In the genomic region with DNA sequence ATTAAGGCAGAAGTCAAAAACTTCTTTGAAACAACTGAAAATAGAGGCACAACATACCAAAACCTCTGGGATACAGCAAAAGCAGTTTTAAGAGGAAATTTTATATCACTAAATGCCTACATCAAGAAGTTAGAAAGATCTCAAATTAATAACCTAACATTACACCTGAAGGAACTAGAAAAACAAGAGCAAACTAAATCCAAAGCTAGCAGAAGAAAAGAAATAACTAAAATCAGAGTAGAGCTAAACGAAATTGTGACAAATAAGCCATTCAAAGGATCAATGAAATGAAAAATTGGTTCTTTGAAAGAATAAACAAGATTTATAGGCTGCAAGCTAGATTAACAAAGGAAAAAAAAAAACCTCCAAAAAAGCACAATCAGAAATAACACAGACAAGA, we compare ENCODE assay signal across 33 cellular contexts. TPM values are rescaled to one million over a fixed set of nuclear protein-coding genes. Genes with fewer than 3 reads are reported as not detected.
DNase-seq lines count a peak whose midpoint lies in the region; ATAC-seq, FAIRE-seq and TF ChIP-seq lines count a peak whose summit lies in the region.
"Had no signal": no experiment of that assay in that cellular context is flagged by ENCODE, and none has a peak within 500 bp of the region (broad histone marks: within the 10 kb centered on the region; RNA-seq: fewer than 3 reads in every experiment).

No MANE protein-coding gene starts in this region.

- H3K36me3 ChIP-seq in HEK293 (ENCODE audit: control insufficient read depth in 2 of 2, insufficient read depth in 1 of 2, low read length in 2 of 2) = no peaks in the 10 kb centered on the region
- H3K36me3 ChIP-seq: BE2C; BLaER1; BLaER1 treated with 17β-estradiol and CSF1 and Interleukin-3, amounts not matched to agents 10 nM and 100 nM had no signal

- TF ChIP-seq POLR2A in A549 (IDR thresholded peaks at IDR 0.05; ENCODE audit: low read length) = no peak

- WGBS in A549 (ENCODE audit: missing lambda C conversion rate) = 0% methylated on average over 1 of the region's 1 CpG

- TF ChIP-seq RAD21 in A549 (conservative IDR thresholded peaks at IDR 0.05 in 1 of 2, IDR thresholded peaks at IDR 0.05 in 1 of 2) = no peak

- POLR2A ChIA-PET in A549 (lab: Yijun Ruan, JAX) (no interaction called here), HEK293 (lab: Yijun Ruan, JAX) (no interaction called here)

- ATAC-seq in A549 = no peak
- no peak for ATAC-seq in HG02970 (IDR thresholded peaks at IDR 0.05; ENCODE audit: low FRiP score, unreplicated experiment)
- ATAC-seq: CD8-positive, alpha-beta T cell had no signal

- H3K4me3 ChIP-seq in A549 = no peak overlapping the region
- H3K4me3 ChIP-seq in HEK293 (ENCODE audit: low read depth, low read length) = no peak overlapping the region
- H3K4me3 ChIP-seq: BLaER1; BLaER1 treated with 17β-estradiol and CSF1 and Interleukin-3, amounts not matched to agents 10 nM and 100 nM had no signal

- 0 out of 3 replicates have a peak, but pooled peaks cover 3% of the 10 kb centered on the region for H3K9me3 ChIP-seq in A549
- peaks cover 2% of the 10 kb centered on the region; the same call in 1 of the 2 replicates for H3K9me3 ChIP-seq in HEK293 (ENCODE audit: control insufficient read depth, insufficient read depth, low read depth, low read length)
- H3K9me3 ChIP-seq: BE2C, BLaER1, Caco-2 had no signal

- CTCF ChIA-PET in A549 (lab: Yijun Ruan, JAX) (interaction anchor here (0.9 to 1.0 kb wide), 2 partner anchors 126 to 188 kb away, joined by 3 read pairs; no protein-coding TSS in a partner anchor), HEK293 (lab: Yijun Ruan, JAX) (no interaction called here)

- H3K4me2 ChIP-seq in A549 = no peak overlapping the region
- H3K4me2 ChIP-seq: BLaER1; BLaER1 treated with 17β-estradiol and CSF1 and Interleukin-3, amounts not matched to agents 10 nM and 100 nM had no signal

- FAIRE-seq in A549 (lab: Jason Lieb, UNC) = peak; percentile 99
- FAIRE-seq: A204.1, D721Med had no signal

- H3K27ac ChIP-seq in A549 (no peak overlapping the region), HEK293 (ENCODE audit: extremely low read depth, low read depth, low read length) (no peak overlapping the region)
- H3K27ac ChIP-seq: 22Rv1; BLaER1; BLaER1 treated with 17β-estradiol and CSF1 and Interleukin-3, amounts not matched to agents 10 nM and 100 nM; C4-2B had no signal

- H3K4me1 ChIP-seq in A549 (no peaks in the 10 kb centered on the region), HEK293 (ENCODE audit: control insufficient read depth, insufficient read depth, low read length) (no peaks in the 10 kb centered on the region)
- H3K4me1 ChIP-seq: BE2C, BLaER1, Caco-2 had no signal

- DNase-seq in A549 (ENCODE audit: low read depth in 1 of 2, low spot score in 1 of 2) (no peak), T1000 (lab: John Stamatoyannopoulos, UW) (no peak)
- DNase-seq: 8988T; ACHN; AML-193; BE2C; C1 segment of cervical spinal cord; Caco-2; Calu3; CD4-positive, alpha-beta memory T cell; CD4-positive, alpha-beta T cell; CD4-positive, CD25-positive, alpha-beta regulatory T cell; CD8-positive, alpha-beta memory T cell; CD8-positive, alpha-beta T cell; COR-L47; DMS 273 treated with DMSO at 0.1 percent for 48 hours; DMS153; DMS53; DMS79; DMS79 treated with DMSO at 0.1 percent for 48 hours; DND-41; EL had no signal

- no peak for TF ChIP-seq EP300 in A549 (IDR thresholded peaks at IDR 0.05)

- TF ChIP-seq CTCF in A549 (IDR thresholded peaks at IDR 0.05) (no peak), HEK293 (tag by site-specific recombination; IDR thresholded peaks at IDR 0.05) (no peak)

TF ChIP-seq in A549, 52 proteins besides CTCF, POLR2A, EP300 and RAD21:
- TF ChIP-seq CBX8 (IDR thresholded peaks at IDR 0.05) (peak; percentile 87), RNF2 (IDR thresholded peaks at IDR 0.05; ENCODE audit: borderline replicate concordance, low read depth) (peak; percentile 95; the same call in 1 of the 2 replicates), BCL3 (IDR thresholded peaks at IDR 0.05) (no peak), ZFP36 (IDR thresholded peaks at IDR 0.05; ENCODE audit: borderline replicate concordance, partially characterized antibody) (peak; percentile 16), MYC (IDR thresholded peaks at IDR 0.05; ENCODE audit: borderline replicate concordance, low read length) (no peak), ZC3H11A (IDR thresholded peaks at IDR 0.05) (no peak)

TF ChIP-seq in HEK293, 187 proteins besides CTCF, POLR2A, EP300 and RAD21 (continues in another document):
- TF ChIP-seq ZNF354C (tag by site-specific recombination; IDR thresholded peaks at IDR 0.05; ENCODE audit: borderline replicate concordance, low read depth) (no peak), ZNF112 (tag by site-specific recombination; IDR thresholded peaks at IDR 0.05) (0 out of 2 replicates have a peak, but pooled peaks have one; percentile 11), ZNF473 (tag by site-specific recombination; IDR thresholded peaks at IDR 0.05) (no peak), ZNF518A (tag by site-specific recombination; conservative IDR thresholded peaks at IDR 0.05; ENCODE audit: low read depth) (no peak)

RNA-seq across cellular contexts. Expression of gene GPR42, which starts 2.5 kb away (rescaled TPM):
- polyA plus RNA-seq in A549 (2011; rRNA removed) (not detected in 2 replicates), A549 (2017; fragmentation: RNase III; extraction: RNeasy Plus Mini Kit Qiagen cat#74134 plus additional on column Dnase treatment) (not detected in 3 replicates)
- not detected in 2 replicates for polyA plus RNA-seq in A549 (2012; cell fraction: cytosol; rRNA removed)
- not detected in 2 replicates for polyA plus RNA-seq in A549 (2012; cell fraction: nucleus; rRNA removed)
- not detected in 2 replicates for polyA minus RNA-seq in A549 (2011; rRNA and poly(A)+ RNA removed)
- polyA plus RNA-seq: AG04450; BJ; CD4-positive, alpha-beta memory T cell; CD4-positive, CD25-positive, alpha-beta regulatory T cell; CD8-positive, alpha-beta memory T cell had no signal

RNA-seq across cellular contexts. Expression of gene FFAR3, which starts 10.1 kb away (rescaled TPM):
- polyA plus RNA-seq in A549 (2011; rRNA removed) (not detected in 2 replicates), A549 (2017; fragmentation: RNase III; extraction: RNeasy Plus Mini Kit Qiagen cat#74134 plus additional on column Dnase treatment) (not detected in 3 replicates)
- polyA plus RNA-seq in A549 (2012; cell fraction: cytosol; rRNA removed) = 0.03 TPM in 1 of 2 replicates, not detected in the other
- polyA plus RNA-seq in A549 (2012; cell fraction: nucleus; rRNA removed) = not detected in 2 replicates
- not detected in 2 replicates for polyA minus RNA-seq in A549 (2011; rRNA and poly(A)+ RNA removed)
- polyA plus RNA-seq: AG04450; BJ; CD4-positive, alpha-beta memory T cell; CD8-positive, alpha-beta memory T cell had no signal

RNA-seq across cellular contexts. Expression of gene FFAR1, which starts 20.7 kb away (rescaled TPM):
- polyA plus RNA-seq in A549 (2011; rRNA removed) = not detected in 2 replicates
- polyA plus RNA-seq in A549 (2012; cell fraction: cytosol; rRNA removed) = not detected in 2 replicates
- not detected in 2 replicates for polyA plus RNA-seq in A549 (2012; cell fraction: nucleus; rRNA removed)
- not detected in 3 replicates for polyA plus RNA-seq in A549 (2017; fragmentation: RNase III; extraction: RNeasy Plus Mini Kit Qiagen cat#74134 plus additional on column Dnase treatment)
- not detected in 2 replicates for polyA minus RNA-seq in A549 (2011; rRNA and poly(A)+ RNA removed)
- polyA plus RNA-seq: AG04450; BJ; CD14-positive monocyte; CD4-positive, alpha-beta memory T cell; CD4-positive, CD25-positive, alpha-beta regulatory T cell; CD8-positive, alpha-beta memory T cell had no signal

RNA-seq across cellular contexts. Expression of gene CD22, which starts 39.4 kb away (rescaled TPM):
- polyA plus RNA-seq in A549 (2011; rRNA removed) = 0.14 and 0.29 TPM in 2 replicates
- polyA plus RNA-seq in A549 (2012; cell fraction: cytosol; rRNA removed) = 0.03 and 0.20 TPM in 2 replicates
- polyA plus RNA-seq in A549 (2012; cell fraction: nucleus; rRNA removed) = 0.18 TPM in 1 of 2 replicates, not detected in the other
- 0.05 TPM in 1 of 3 replicates, not detected in the others for polyA plus RNA-seq in A549 (2017; fragmentation: RNase III; extraction: RNeasy Plus Mini Kit Qiagen cat#74134 plus additional on column Dnase treatment)
- not detected in 2 replicates for polyA minus RNA-seq in A549 (2011; rRNA and poly(A)+ RNA removed)
- polyA plus RNA-seq: AG04450; BJ; CD8-positive, alpha-beta memory T cell had no signal
